Comparison of ENCODE assay signal across 8 cellular contexts in genomic region chr6:139539852-139540251, GRCh38.
DNase-seq lines count a peak whose midpoint lies in the region; ATAC-seq, FAIRE-seq and TF ChIP-seq lines count a peak whose summit lies in the region.

No MANE protein-coding gene starts in this region.

- peak; percentile 29 for ATAC-seq in HG02759 (IDR thresholded peaks at IDR 0.05; ENCODE audit: unreplicated experiment)
- ATAC-seq in activated naive CD8-positive, alpha-beta T cell treated with anti-CD3 and anti-CD28 coated beads, Interleukin-2, amount 10 ng/mL, durations not matched to agents 7 days and 5 days (ENCODE audit: low read depth), result no peak
- ATAC-seq in HG02973 (IDR thresholded peaks at IDR 0.05; ENCODE audit: unreplicated experiment), result no peak

- H3K9me1 ChIP-seq in keratinocyte (ENCODE audit: control insufficient read depth, extremely low read depth, insufficient read depth, low read length), result no peaks in the 10 kb centered on the region

- no peak for FAIRE-seq in keratinocyte (lab: Jason Lieb, UNC)

- H3K4me3 ChIP-seq in keratinocyte (ENCODE audit: control insufficient read depth in 2 of 3, extremely low read depth in 1 of 3, insufficient read depth in 2 of 3, low read depth in 1 of 3, low read length in 3 of 3) (no peak overlapping the region), HAP-1 (no peak overlapping the region)

- peak overlapping the region; percentile 45 for H3K4me2 ChIP-seq in keratinocyte (ENCODE audit: control insufficient read depth, extremely low read depth, insufficient read depth, low read depth, low read length)

- H4K20me1 ChIP-seq in keratinocyte (ENCODE audit: control insufficient read depth, extremely low read depth, insufficient read depth, low read length), result no peaks in the 10 kb centered on the region

- dilution Hi-C loops in keratinocyte (cut with MboI; ENCODE audit: extremely low pct_ligation_motif_present, low sequenced_read_pairs), result no loop called here

- H3K36me3 Mint-ChIP-seq in activated naive CD8-positive, alpha-beta T cell treated with anti-CD3 and anti-CD28 coated beads, Interleukin-2, amount 10 ng/mL, durations not matched to agents 7 days and 5 days, result no peaks in the 10 kb centered on the region

- no peaks in the 10 kb centered on the region for H3K9me3 Mint-ChIP-seq in activated naive CD8-positive, alpha-beta T cell treated with anti-CD3 and anti-CD28 coated beads, Interleukin-2, amount 10 ng/mL, durations not matched to agents 7 days and 5 days

- H3K4me1 ChIP-seq in keratinocyte (ENCODE audit: control insufficient read depth, extremely low read depth, insufficient read depth, low read length) (peaks cover 5% of the 10 kb centered on the region), HAP-1 (peaks cover 9% of the 10 kb centered on the region)

- H3K27me3 ChIP-seq in keratinocyte (ENCODE audit: control insufficient read depth, extremely low read depth, insufficient read depth, low read length) (no peaks in the 10 kb centered on the region), HAP-1 (ENCODE audit: low read depth) (no peaks in the 10 kb centered on the region)

- H3K9ac ChIP-seq in keratinocyte (ENCODE audit: control insufficient read depth, extremely low read depth, insufficient read depth, low read length), result no peak overlapping the region

- H2AFZ ChIP-seq in keratinocyte (ENCODE audit: control insufficient read depth, low read length), result no peak overlapping the region

- DNase-seq in AG09319 (ENCODE audit: extremely low read depth, low read depth), result peak; percentile 77
- no peak for DNase-seq in activated naive CD8-positive, alpha-beta T cell treated with anti-CD3 and anti-CD28 coated beads, Interleukin-2, amount 10 ng/mL, durations not matched to agents 7 days and 5 days
- peak; percentile 45 for DNase-seq in keratinocyte (ENCODE audit: low read depth, low spot score)
- DNase-seq in inferior parietal cortex (ENCODE audit: extremely low spot score), result no peak
- DNase-seq in HAP-1 (ENCODE audit: low spot score in 2 of 2), result no peak
- no peak for DNase-seq in cerebellar nuclear complex (lab: John Stamatoyannopoulos, UW)

- H3K27ac Mint-ChIP-seq in activated naive CD8-positive, alpha-beta T cell treated with anti-CD3 and anti-CD28 coated beads, Interleukin-2, amount 10 ng/mL, durations not matched to agents 7 days and 5 days, result peak overlapping the region; percentile 69

- no peak for TF ChIP-seq CTCF in AG09319 (IDR thresholded peaks at IDR 0.05; ENCODE audit: low read depth, low read length)
- TF ChIP-seq CTCF in keratinocyte (optimal IDR thresholded peaks at IDR 0.05 in 1 of 3, IDR thresholded peaks at IDR 0.05 in 1 of 3, conservative IDR thresholded peaks at IDR 0.05 in 1 of 3; ENCODE audit: extremely low read depth in 1 of 3, insufficient read depth in 2 of 3, low read length in 3 of 3), result no peak

- H3K79me2 ChIP-seq in keratinocyte (ENCODE audit: control insufficient read depth, insufficient read depth, low read length), result no peaks in the 10 kb centered on the region

- peaks cover 26% of the 10 kb centered on the region for H3K4me1 Mint-ChIP-seq in activated naive CD8-positive, alpha-beta T cell treated with anti-CD3 and anti-CD28 coated beads, Interleukin-2, amount 10 ng/mL, durations not matched to agents 7 days and 5 days

- POLR2A ChIA-PET in activated naive CD8-positive, alpha-beta T cell treated with anti-CD3 and anti-CD28 coated beads, Interleukin-2, amount 10 ng/mL, durations not matched to agents 7 days and 5 days (lab: Charles Lee), result interaction anchor here (0.7 kb wide), 1 partner anchor 249 kb away, joined by 3 read pairs; no protein-coding TSS in a partner anchor

- in situ Hi-C loops in HAP-1 (cut with MboI; ENCODE audit: low sequenced_read_pairs), result no loop called here

- H3K27ac ChIP-seq in keratinocyte (ENCODE audit: control insufficient read depth, insufficient read depth, low read length), result peak overlapping the region; percentile 62

- no peaks in the 10 kb centered on the region for H3K27me3 Mint-ChIP-seq in activated naive CD8-positive, alpha-beta T cell treated with anti-CD3 and anti-CD28 coated beads, Interleukin-2, amount 10 ng/mL, durations not matched to agents 7 days and 5 days

- H3K9me3 ChIP-seq in keratinocyte (ENCODE audit: control insufficient read depth, low read depth, low read length) (no peaks in the 10 kb centered on the region), HAP-1 (no peaks in the 10 kb centered on the region)

- H3K36me3 ChIP-seq in keratinocyte (ENCODE audit: control insufficient read depth in 2 of 2, extremely low read depth in 1 of 2, insufficient read depth in 2 of 2, low read length in 2 of 2) (no peaks in the 10 kb centered on the region), HAP-1 (replicated peaks) (no peaks in the 10 kb centered on the region)

- H3K4me3 Mint-ChIP-seq in activated naive CD8-positive, alpha-beta T cell treated with anti-CD3 and anti-CD28 coated beads, Interleukin-2, amount 10 ng/mL, durations not matched to agents 7 days and 5 days, result no peak overlapping the region

Comparison
In these comparisons a context has a peak if more than half of its experiments do, and no peak if none do; other contexts are left out.
1. DNase-seq: peak in AG09319 (single experiment) and keratinocyte (single experiment); none in activated naive CD8-positive, alpha-beta T cell treated with anti-CD3 and anti-CD28 coated beads, Interleukin-2, amount 10 ng/mL, durations not matched to agents 7 days and 5 days (single experiment), inferior parietal cortex (single experiment), HAP-1 (0 of 2) and cerebellar nuclear complex (0 of 2).